ENCODE assay signal across 9 cellular contexts in the genomic region with DNA sequence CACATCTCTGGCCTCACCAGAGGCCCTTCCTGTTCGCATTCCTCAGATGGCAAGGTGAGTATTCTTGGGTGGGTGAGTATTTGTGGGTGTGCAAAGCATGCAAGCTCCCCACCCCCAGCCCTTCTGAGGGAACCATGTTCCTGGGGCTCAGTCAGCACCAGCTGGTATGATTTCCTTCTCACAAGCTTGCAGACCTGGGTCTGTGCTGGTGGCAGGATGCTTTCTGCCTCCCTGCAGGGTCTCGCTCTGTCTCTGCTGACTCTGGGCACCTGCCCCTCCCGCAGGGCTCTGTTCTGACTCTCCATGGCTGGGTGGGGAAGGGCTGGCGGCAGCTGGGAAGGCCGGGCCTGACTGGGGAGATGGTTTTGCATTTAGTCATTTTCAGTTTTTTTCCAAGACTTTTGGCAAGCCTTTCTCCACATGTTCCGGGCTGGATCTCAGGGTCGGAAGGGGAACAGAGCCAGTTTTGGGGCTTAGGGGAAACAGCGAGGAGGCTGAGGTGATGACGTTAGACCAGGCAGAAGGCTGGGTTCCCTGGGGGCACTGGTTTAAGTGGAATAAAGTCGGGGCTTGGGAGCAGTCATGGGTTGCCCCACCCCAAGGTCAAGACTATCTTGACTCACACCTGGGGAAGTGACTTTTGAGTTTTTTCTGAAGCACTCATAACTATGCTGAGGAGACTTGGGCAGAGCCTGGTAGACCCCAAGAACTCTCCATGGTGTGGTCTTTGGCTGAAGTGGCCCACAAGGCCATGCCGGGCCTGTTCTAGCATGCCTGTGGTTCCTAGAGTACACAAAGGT. TPM values are rescaled to one million over a fixed set of nuclear protein-coding genes. Genes with fewer than 3 reads are reported as not detected.
DNase-seq lines count a peak whose midpoint lies in the region; ATAC-seq and TF ChIP-seq lines count a peak whose summit lies in the region.
"Had no signal": no experiment of that assay in that cellular context is flagged by ENCODE, and none has a peak within 500 bp of the region (broad histone marks: within the 10 kb centered on the region; RNA-seq: fewer than 3 reads in every experiment).

No MANE protein-coding gene starts in this region.

- TF ChIP-seq CTCF in ascending aorta (IDR thresholded peaks at IDR 0.05) = no peak
- no peak for TF ChIP-seq CTCF in dorsolateral prefrontal cortex (IDR thresholded peaks at IDR 0.05 in 54 of 56, conservative IDR thresholded peaks at IDR 0.05 in 2 of 56; ENCODE audit: low read depth in 1 of 56, partially characterized antibody in 56 of 56)

- CTCF ChIA-PET in T-cell (lab: Charles Lee) = interaction anchor here in 1 of 2 donors (1.6 kb wide), 1 partner anchor 150 kb away, joined by 3 read pairs; no protein-coding TSS in a partner anchor

- H3K4me3 ChIP-seq in ascending aorta = no peak overlapping the region
- no peak overlapping the region for H3K4me3 ChIP-seq in thymus (ENCODE audit: low read length)
- H3K4me3 ChIP-seq in dorsolateral prefrontal cortex = no peak overlapping the region

- no peak overlapping the region for H3K4me3 Mint-ChIP-seq in T-cell

- no peak overlapping the region for H3K27ac Mint-ChIP-seq in T-cell

- H3K27ac ChIP-seq in ascending aorta = peak overlapping the region; percentile 44 to 55
- H3K27ac ChIP-seq in thymus (ENCODE audit: low read depth) = peak overlapping the region; percentile 66
- H3K27ac ChIP-seq in dorsolateral prefrontal cortex = peak overlapping the region in 3 of 59 donors; percentile 10 to 41 (median 29)

- POLR2A ChIA-PET in T-cell (lab: Charles Lee) = no interaction called here

- intact Hi-C loops in ascending aorta (cut with DNase I) = no loop called here
- intact Hi-C loops in dorsolateral prefrontal cortex (cut with DNase I) = no loop called here

- H3K9me3 ChIP-seq in ascending aorta (no peaks in the 10 kb centered on the region), thymus (ENCODE audit: control insufficient read depth) (no peaks in the 10 kb centered on the region)

- no peaks in the 10 kb centered on the region for H3K9me3 Mint-ChIP-seq in T-cell

- WGBS in thymus = 96% methylated on average over 11 of the region's 11 CpGs

- no peak for ATAC-seq in T-cell (replicated peaks in 1 of 4)

- H3K36me3 Mint-ChIP-seq in T-cell = no peaks in the 10 kb centered on the region

- H3K4me1 Mint-ChIP-seq in T-cell = peaks cover 2 to 8% (median 8%) of the 10 kb centered on the region in 3 donors

- H3K4me1 ChIP-seq in ascending aorta = peaks cover 9 to 20% of the 10 kb centered on the region in 2 donors
- H3K4me1 ChIP-seq in thymus (ENCODE audit: control insufficient read depth, insufficient read depth, low read length) = no peaks in the 10 kb centered on the region

- DNase-seq in HCEC 1CT (peak; percentile 89), ascending aorta (ENCODE audit: low spot score in 2 of 2) (peak; percentile 46 to 93), hepatic stellate cell (ENCODE audit: low spot score) (peak; percentile 90), dorsolateral prefrontal cortex (no peak), midbrain (lab: John Stamatoyannopoulos, UW) (no peak), T-cell (no peak), kidney glomerular epithelial cell (lab: John Stamatoyannopoulos, UW) (no peak)
- DNase-seq: T-helper 9 cell had no signal

- H3K36me3 ChIP-seq in ascending aorta (no peaks in the 10 kb centered on the region), thymus (ENCODE audit: control insufficient read depth, insufficient read depth) (no peaks in the 10 kb centered on the region)

- peaks cover 17 to 20% of the 10 kb centered on the region in 2 donors for H3K27me3 Mint-ChIP-seq in T-cell

- no peaks in the 10 kb centered on the region for H3K27me3 ChIP-seq in ascending aorta
- H3K27me3 ChIP-seq in thymus (ENCODE audit: control insufficient read depth, insufficient read depth) = peaks cover 14% of the 10 kb centered on the region
- peaks cover 0 to 9% (median 0%) of the 10 kb centered on the region in 45 donors for H3K27me3 ChIP-seq in dorsolateral prefrontal cortex

RNA-seq across cellular contexts. Expression of gene RASSF5, which starts 6.2 kb away (rescaled TPM):
- total RNA-seq in ascending aorta (8.9 TPM), dorsolateral prefrontal cortex (10 to 100 TPM in 118 of 120 experiments, 1 to 10 TPM in 2; 7.5 to 31.8 (median 17.5) TPM), T-cell (100 to 1,000 TPM; 174 to 224 (median 204) TPM)
- 54.3 TPM for polyA plus RNA-seq in thymus

RNA-seq across cellular contexts. Expression of gene IKBKE, which starts 43.2 kb away (rescaled TPM):
- 6.3 TPM for total RNA-seq in ascending aorta
- 17.1 TPM for polyA plus RNA-seq in thymus
- total RNA-seq in dorsolateral prefrontal cortex = 1 to 10 TPM; 1.3 to 8.1 (median 3.2) TPM
- total RNA-seq in T-cell = 10 to 100 TPM; 60.7 to 84.7 (median 81.4) TPM

Comparison
In these comparisons a context has a peak if more than half of its experiments do, and no peak if none do; other contexts are left out.
1. DNase-seq: peak in HCEC 1CT (single experiment), ascending aorta (2 of 2) and hepatic stellate cell (single experiment); none in dorsolateral prefrontal cortex (0 of 10), midbrain (single experiment), T-cell (0 of 34) and kidney glomerular epithelial cell (single experiment).
2. RNA of gene RASSF5, which starts 6.2 kb away (total RNA-seq): 174 to 224 TPM in T-cell; 7.5 to 31.8 TPM in dorsolateral prefrontal cortex and 8.9 TPM in ascending aorta (single experiment); every median in the first group is over 4 times any median in the second.